ENCODE assay signal across 14 cellular contexts in genomic region chr16:10812352-10813122, GRCh38. TPM values are rescaled to one million over a fixed set of nuclear protein-coding genes. Genes with fewer than 3 reads are reported as not detected.
DNase-seq lines count a peak whose midpoint lies in the region; ATAC-seq, FAIRE-seq and TF ChIP-seq lines count a peak whose summit lies in the region.
"Had no signal": no experiment of that assay in that cellular context is flagged by ENCODE, and none has a peak within 500 bp of the region (broad histone marks: within the 10 kb centered on the region; RNA-seq: fewer than 3 reads in every experiment).

No MANE protein-coding gene starts in this region.

- no peaks in the 10 kb centered on the region for H3K4me1 ChIP-seq in tibial nerve

- H3K9me3 ChIP-seq in tibial nerve, result no peaks in the 10 kb centered on the region
- H3K9me3 ChIP-seq: heart left ventricle had no signal

- H3K9me3 Mint-ChIP-seq in activated T-helper 2 cell treated with anti-CD3 and anti-CD28 coated beads, Interferon-gamma antibody, Interleukin-2, Interleukin-4, amounts not matched to agents 10 μg/mL and 5 μg/mL and 100 μg/mL, durations not matched to agents 14 hours and 24 hours and 36 hours, result no peaks in the 10 kb centered on the region
- H3K9me3 Mint-ChIP-seq: nephron had no signal

- TF ChIP-seq CTCF in tibial nerve (IDR thresholded peaks at IDR 0.05), result no peak

- no peak overlapping the region for H3K4me3 Mint-ChIP-seq in activated T-helper 2 cell treated with anti-CD3 and anti-CD28 coated beads, Interferon-gamma antibody, Interleukin-2, Interleukin-4, amounts not matched to agents 10 μg/mL and 5 μg/mL and 100 μg/mL, durations not matched to agents 14 hours and 24 hours and 36 hours (ENCODE audit: low read depth)
- H3K4me3 Mint-ChIP-seq: nephron, WTC11 had no signal

- no peak for TF ChIP-seq EP300 in tibial nerve (IDR thresholded peaks at IDR 0.05)

- peak; percentile 85 for ATAC-seq in GM18498 (IDR thresholded peaks at IDR 0.05; ENCODE audit: unreplicated experiment)
- peak; percentile 58 for ATAC-seq in GM19438 (IDR thresholded peaks at IDR 0.05; ENCODE audit: low read depth, unreplicated experiment)
- ATAC-seq in HG03066 (IDR thresholded peaks at IDR 0.05; ENCODE audit: low read depth, unreplicated experiment), result peak; percentile 85
- ATAC-seq: WTC11 had no signal

- no peaks in the 10 kb centered on the region for H3K36me3 Mint-ChIP-seq in activated T-helper 2 cell treated with anti-CD3 and anti-CD28 coated beads, Interferon-gamma antibody, Interleukin-2, Interleukin-4, amounts not matched to agents 10 μg/mL and 5 μg/mL and 100 μg/mL, durations not matched to agents 14 hours and 24 hours and 36 hours (ENCODE audit: low read depth)

- no peak overlapping the region for H3K4me3 ChIP-seq in tibial nerve
- H3K4me3 ChIP-seq: heart left ventricle had no signal

- no peak for DNase-seq in activated T-helper 2 cell treated with anti-CD3 and anti-CD28 coated beads, Interferon-gamma antibody, Interleukin-2, Interleukin-4, amounts not matched to agents 10 μg/mL and 5 μg/mL and 100 μg/mL, durations not matched to agents 14 hours and 24 hours and 36 hours (ENCODE audit: low spot score)
- DNase-seq in substantia nigra (lab: John Stamatoyannopoulos, UW) (no peak), frontal cortex (ENCODE audit: low spot score in 2 of 2) (no peak), tibial nerve (ENCODE audit: low spot score in 2 of 2) (no peak), DMS153 treated with DMSO at 0.1 percent for 48 hours (lab: John Stamatoyannopoulos, UW; ENCODE audit: unreplicated experiment) (no peak)
- DNase-seq: GDM1; heart left ventricle; NK-92 treated with Interleukin-12 subunit alpha and Interleukin-12 subunit beta, amount 100 ng/mL, for 24 hours had no signal

- peak overlapping the region; percentile 79 for H3K27ac Mint-ChIP-seq in activated T-helper 2 cell treated with anti-CD3 and anti-CD28 coated beads, Interferon-gamma antibody, Interleukin-2, Interleukin-4, amounts not matched to agents 10 μg/mL and 5 μg/mL and 100 μg/mL, durations not matched to agents 14 hours and 24 hours and 36 hours
- H3K27ac Mint-ChIP-seq: nephron, WTC11 had no signal

- H3K27me3 Mint-ChIP-seq in activated T-helper 2 cell treated with anti-CD3 and anti-CD28 coated beads, Interferon-gamma antibody, Interleukin-2, Interleukin-4, amounts not matched to agents 10 μg/mL and 5 μg/mL and 100 μg/mL, durations not matched to agents 14 hours and 24 hours and 36 hours (ENCODE audit: low read depth), result peaks cover 9% of the 10 kb centered on the region

- no peak for TF ChIP-seq POLR2A in tibial nerve (IDR thresholded peaks at IDR 0.05)

- H3K4me1 Mint-ChIP-seq in activated T-helper 2 cell treated with anti-CD3 and anti-CD28 coated beads, Interferon-gamma antibody, Interleukin-2, Interleukin-4, amounts not matched to agents 10 μg/mL and 5 μg/mL and 100 μg/mL, durations not matched to agents 14 hours and 24 hours and 36 hours (ENCODE audit: low read depth), result peaks cover 14% of the 10 kb centered on the region
- H3K4me1 Mint-ChIP-seq: WTC11 had no signal

- H3K36me3 ChIP-seq in tibial nerve, result no peaks in the 10 kb centered on the region
- H3K36me3 ChIP-seq: heart left ventricle had no signal

- WGBS in tibial nerve, 2 donors, result 50 to 55% methylated on average over 6 of the region's 6 CpGs

- H3K27ac ChIP-seq in substantia nigra (ENCODE audit: low read depth, low read length, poor library complexity, severe bottlenecking) (no peak overlapping the region), tibial nerve (no peak overlapping the region)

- H3K27me3 ChIP-seq in tibial nerve, result no peaks in the 10 kb centered on the region
- H3K27me3 ChIP-seq: heart left ventricle had no signal

- no peak for FAIRE-seq in frontal cortex (lab: Jason Lieb, UNC)
- FAIRE-seq: bronchial epithelial cell had no signal

- intact Hi-C loops in activated T-helper 2 cell treated with anti-CD3 and anti-CD28 coated beads, Interferon-gamma antibody, Interleukin-2, Interleukin-4, amounts not matched to agents 10 μg/mL and 5 μg/mL and 100 μg/mL, durations not matched to agents 14 hours and 24 hours and 36 hours (cut with micrococcal nuclease), result loop anchor here (5.0 to 10.0 kb wide), 2 partner anchors 65 to 102 kb away; partner anchors contain the start of gene CIITA

RNA-seq across cellular contexts. Expression of gene TVP23A, which starts 6.1 kb away (rescaled TPM):
- total RNA-seq in activated T-helper 2 cell treated with anti-CD3 and anti-CD28 coated beads, Interferon-gamma antibody, Interleukin-2, Interleukin-4, amounts not matched to agents 10 μg/mL and 5 μg/mL and 100 μg/mL, durations not matched to agents 14 hours and 24 hours and 36 hours, result 0.05 TPM in 1 of 2 replicates, not detected in the other
- total RNA-seq in frontal cortex, result 17.5 TPM
- total RNA-seq in tibial nerve, result 1 to 10 TPM in 1 of 4 donors, under 1 TPM in 2, not detected in 1; 0.20 to 3.1 (median 0.60) TPM
- total RNA-seq: bronchial epithelial cell had no signal
